9 cellular contexts compared by ENCODE assay signal in genomic region chr14:73744175-73744867, GRCh38. TPM values are rescaled to one million over a fixed set of nuclear protein-coding genes. Genes with fewer than 3 reads are reported as not detected.
DNase-seq lines count a peak whose midpoint lies in the region; ATAC-seq and TF ChIP-seq lines count a peak whose summit lies in the region.
"Had no signal": no experiment of that assay in that cellular context is flagged by ENCODE, and none has a peak within 500 bp of the region (broad histone marks: within the 10 kb centered on the region; RNA-seq: fewer than 3 reads in every experiment).

No MANE protein-coding gene starts in this region.

- H3K4me1 Mint-ChIP-seq in activated T-cell treated with anti-CD3 and anti-CD28 coated beads, Interleukin-2, amount 50 U/mL, for 4 hours (ENCODE audit: low read depth), result peaks cover 92% of the 10 kb centered on the region

- ATAC-seq in activated T-cell treated with anti-CD3 and anti-CD28 coated beads, Interleukin-2, amount 50 U/mL, for 4 hours, result no peak
- ATAC-seq in HG02759 (IDR thresholded peaks at IDR 0.05; ENCODE audit: unreplicated experiment), result no peak

- H3K36me3 Mint-ChIP-seq in activated T-cell treated with anti-CD3 and anti-CD28 coated beads, Interleukin-2, amount 50 U/mL, for 4 hours (ENCODE audit: insufficient read depth), result peaks cover 2% of the 10 kb centered on the region

- TF ChIP-seq POLR2A in tibial nerve (IDR thresholded peaks at IDR 0.05), result no peak

- H3K4me3 ChIP-seq in ascending aorta (no peak overlapping the region), tibial nerve (no peak overlapping the region)

- peaks cover 61 to 97% of the 10 kb centered on the region in 2 donors for H3K4me1 ChIP-seq in ascending aorta
- peaks cover 7 to 100% (median 98%) of the 10 kb centered on the region in 4 donors for H3K4me1 ChIP-seq in tibial nerve

- WGBS in tibial nerve, 2 donors, result 28 to 37% methylated on average over 7 of the region's 7 CpGs

- peak overlapping the region; percentile 80 for H3K4me3 Mint-ChIP-seq in activated T-cell treated with anti-CD3 and anti-CD28 coated beads, Interleukin-2, amount 50 U/mL, for 4 hours

- H3K27me3 ChIP-seq in ascending aorta (no peaks in the 10 kb centered on the region), tibial nerve (no peaks in the 10 kb centered on the region)
- H3K27me3 ChIP-seq: BE2C had no signal

- intact Hi-C loops in ascending aorta (cut with DNase I), result no loop called here

- no peak for TF ChIP-seq EP300 in tibial nerve (IDR thresholded peaks at IDR 0.05)

- H3K27ac ChIP-seq in ascending aorta (peak overlapping the region; percentile 52 to 98), tibial nerve (peak overlapping the region in 3 of 4 donors; percentile 80 to 99 (median 87))

- no peaks in the 10 kb centered on the region for H3K9me3 Mint-ChIP-seq in activated T-cell treated with anti-CD3 and anti-CD28 coated beads, Interleukin-2, amount 50 U/mL, for 4 hours

- no peak for DNase-seq in activated T-cell treated with anti-CD3 and anti-CD28 coated beads, Interleukin-2, amount 50 U/mL, for 4 hours
- DNase-seq in activated T-cell treated with anti-CD3 and anti-CD28 coated beads for 4 hours (no peak), ascending aorta (ENCODE audit: low spot score in 2 of 2) (no peak), midbrain (lab: John Stamatoyannopoulos, UW) (peak; percentile 59), tibial nerve (ENCODE audit: low spot score in 2 of 2) (no peak), ecto neural progenitor cell (ENCODE audit: low spot score) (no peak), A172 (ENCODE audit: low spot score) (no peak)
- DNase-seq: BE2C had no signal

- no peaks in the 10 kb centered on the region for H3K27me3 Mint-ChIP-seq in activated T-cell treated with anti-CD3 and anti-CD28 coated beads, Interleukin-2, amount 50 U/mL, for 4 hours (ENCODE audit: low read depth)

- no peaks in the 10 kb centered on the region for H3K9me3 ChIP-seq in ascending aorta
- H3K9me3 ChIP-seq in tibial nerve, result no peaks in the 10 kb centered on the region
- H3K9me3 ChIP-seq: BE2C had no signal

- peaks cover 0 to 5% of the 10 kb centered on the region in 2 donors for H3K36me3 ChIP-seq in ascending aorta
- peaks cover 0 to 6% (median 0%) of the 10 kb centered on the region in 3 donors for H3K36me3 ChIP-seq in tibial nerve

- TF ChIP-seq CTCF in ascending aorta (IDR thresholded peaks at IDR 0.05) (no peak), tibial nerve (IDR thresholded peaks at IDR 0.05) (no peak)

RNA-seq across cellular contexts. Expression of gene PNMA1, which starts 30.1 kb away (rescaled TPM):
- 10 to 100 TPM; 41.0 to 55.2 (median 50.8) TPM for total RNA-seq in activated T-cell treated with anti-CD3 and anti-CD28 coated beads, Interleukin-2, amount 50 U/mL, for 4 hours
- 30.2 TPM for total RNA-seq in ascending aorta
- 10 to 100 TPM; 21.2 to 43.5 (median 34.2) TPM for total RNA-seq in tibial nerve
- total RNA-seq in A172 (2014; rRNA removed; shearing (Covaris generic)), result 35.1 and 36.0 TPM in 2 replicates
